In the genomic region with DNA sequence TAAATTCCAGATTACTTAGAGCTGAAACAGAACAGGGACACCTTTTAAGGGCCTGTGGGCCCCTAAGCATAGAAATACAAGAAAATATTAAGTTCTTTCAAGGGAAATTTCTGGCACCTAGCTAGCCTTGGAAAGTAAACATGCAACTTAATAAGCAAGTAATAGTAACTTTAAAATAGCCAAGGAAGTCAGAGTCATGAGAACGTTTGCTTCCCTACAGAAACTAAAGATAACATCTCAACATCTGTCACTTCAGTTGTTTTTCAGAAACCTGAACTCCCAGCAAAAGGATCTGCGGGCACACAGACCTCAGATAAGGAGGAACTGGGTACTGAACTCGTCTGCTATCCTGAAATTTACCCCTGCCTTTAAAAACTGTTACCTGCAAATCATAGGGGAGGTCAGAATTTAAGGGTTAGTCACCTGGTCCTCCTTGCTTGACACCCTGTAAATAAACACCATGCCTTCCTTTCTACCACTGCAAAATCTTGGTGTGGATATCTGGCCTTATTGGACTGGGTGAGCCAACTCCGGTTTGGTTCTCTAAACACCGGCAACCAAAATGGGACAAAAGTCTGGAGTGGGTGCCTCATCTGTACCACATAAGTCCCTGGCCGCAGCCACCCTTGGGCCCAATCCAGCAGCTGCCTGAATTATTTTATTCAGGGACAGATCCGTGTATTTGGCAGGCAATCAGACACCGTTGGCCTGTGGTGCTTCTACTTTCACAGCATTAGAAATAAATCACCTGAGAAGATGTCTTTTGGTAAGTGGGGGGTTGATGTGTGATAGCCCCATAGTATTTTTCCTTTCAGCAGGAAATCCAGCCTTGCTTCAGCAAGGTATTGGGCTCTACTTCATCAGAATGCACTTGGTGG, we compare ENCODE assay signal across 1 cellular context.
TF ChIP-seq lines count a peak whose summit lies in the region.

No MANE protein-coding gene starts in this region.

TF ChIP-seq in K562, 482 proteins besides CTCF, POLR2A, EP300 and RAD21 (continued from another document and continues in another):
- TF ChIP-seq, protein P1, sequence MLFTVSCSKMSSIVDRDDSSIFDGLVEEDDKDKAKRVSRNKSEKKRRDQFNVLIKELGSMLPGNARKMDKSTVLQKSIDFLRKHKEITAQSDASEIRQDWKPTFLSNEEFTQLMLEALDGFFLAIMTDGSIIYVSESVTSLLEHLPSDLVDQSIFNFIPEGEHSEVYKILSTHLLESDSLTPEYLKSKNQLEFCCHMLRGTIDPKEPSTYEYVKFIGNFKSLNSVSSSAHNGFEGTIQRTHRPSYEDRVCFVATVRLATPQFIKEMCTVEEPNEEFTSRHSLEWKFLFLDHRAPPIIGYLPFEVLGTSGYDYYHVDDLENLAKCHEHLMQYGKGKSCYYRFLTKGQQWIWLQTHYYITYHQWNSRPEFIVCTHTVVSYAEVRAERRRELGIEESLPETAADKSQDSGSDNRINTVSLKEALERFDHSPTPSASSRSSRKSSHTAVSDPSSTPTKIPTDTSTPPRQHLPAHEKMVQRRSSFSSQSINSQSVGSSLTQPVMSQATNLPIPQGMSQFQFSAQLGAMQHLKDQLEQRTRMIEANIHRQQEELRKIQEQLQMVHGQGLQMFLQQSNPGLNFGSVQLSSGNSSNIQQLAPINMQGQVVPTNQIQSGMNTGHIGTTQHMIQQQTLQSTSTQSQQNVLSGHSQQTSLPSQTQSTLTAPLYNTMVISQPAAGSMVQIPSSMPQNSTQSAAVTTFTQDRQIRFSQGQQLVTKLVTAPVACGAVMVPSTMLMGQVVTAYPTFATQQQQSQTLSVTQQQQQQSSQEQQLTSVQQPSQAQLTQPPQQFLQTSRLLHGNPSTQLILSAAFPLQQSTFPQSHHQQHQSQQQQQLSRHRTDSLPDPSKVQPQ (CRISPR knock-in tag; IDR thresholded peaks at IDR 0.05; ENCODE audit: borderline replicate concordance): no peak
- TF ChIP-seq KDM1A (IDR thresholded peaks at IDR 0.05) (peak in 1 of 2 experiments; percentile 40; a peak in 1 of 4 replicates), SRF (CRISPR knock-in tag; IDR thresholded peaks at IDR 0.05) (no peak), CXXC5 (CRISPR knock-in tag; IDR thresholded peaks at IDR 0.05) (peak; percentile 53), PREB (CRISPR knock-in tag; IDR thresholded peaks at IDR 0.05) (peak; percentile 89; the same call in 1 of the 2 replicates), SREBF2 (CRISPR knock-in tag; IDR thresholded peaks at IDR 0.05) (no peak), SP1 (CRISPR knock-in tag; IDR thresholded peaks at IDR 0.05) (peak; percentile 58; the same call in 1 of the 2 replicates), ZNF766 (CRISPR knock-in tag; conservative IDR thresholded peaks at IDR 0.05) (peak; percentile 85), PHB2 (IDR thresholded peaks at IDR 0.05; ENCODE audit: low read depth) (0 out of 2 replicates have a peak, but pooled peaks have one; percentile 34), ZNF165 (CRISPR knock-in tag; IDR thresholded peaks at IDR 0.05; ENCODE audit: borderline replicate concordance) (no peak), ELF1 (tag; IDR thresholded peaks at IDR 0.05) (no peak), RBM25 (IDR thresholded peaks at IDR 0.05; ENCODE audit: low read depth, low read length, severe bottlenecking) (no peak), TRIM28 (IDR thresholded peaks at IDR 0.05) (no peak), ZNF174 (CRISPR knock-in tag; IDR thresholded peaks at IDR 0.05) (no peak), FOXA1 (IDR thresholded peaks at IDR 0.05; ENCODE audit: borderline replicate concordance) (no peak), ELF2 (CRISPR knock-in tag; IDR thresholded peaks at IDR 0.05) (no peak), BCL6 (CRISPR knock-in tag; IDR thresholded peaks at IDR 0.05) (no peak), NFIX (CRISPR knock-in tag; IDR thresholded peaks at IDR 0.05; ENCODE audit: low read depth) (no peak), ZNF764 (CRISPR knock-in tag; IDR thresholded peaks at IDR 0.05; ENCODE audit: low read depth) (no peak), ZNF282 (CRISPR knock-in tag; IDR thresholded peaks at IDR 0.05) (no peak), BHLHE40 (IDR thresholded peaks at IDR 0.05; ENCODE audit: low read length) (no peak; the same call in 1 of the 2 replicates), ETV1 (tag; conservative IDR thresholded peaks at IDR 0.05; ENCODE audit: low read depth) (no peak), POLR2B (IDR thresholded peaks at IDR 0.05; ENCODE audit: low read depth, partially characterized antibody) (no peak), HINFP (tag; conservative IDR thresholded peaks at IDR 0.05; ENCODE audit: low read depth) (no peak), NR2C2 (CRISPR knock-in tag; IDR thresholded peaks at IDR 0.05) (no peak), NR2C2 (tag; IDR thresholded peaks at IDR 0.05) (no peak; the same call in 1 of the 2 replicates), MYBL2 (IDR thresholded peaks at IDR 0.05; ENCODE audit: low read depth) (peak; percentile 28; the same call in 1 of the 2 replicates), MYBL2 (CRISPR knock-in tag; IDR thresholded peaks at IDR 0.05; ENCODE audit: borderline replicate concordance) (no peak), GATA2 (CRISPR knock-in tag; IDR thresholded peaks at IDR 0.05) (peak; percentile 86), TGIF2 (CRISPR knock-in tag; IDR thresholded peaks at IDR 0.05) (no peak), ZNF324 (CRISPR knock-in tag; IDR thresholded peaks at IDR 0.05) (no peak), NRF1 (conservative IDR thresholded peaks at IDR 0.05 in 1 of 2, IDR thresholded peaks at IDR 0.05 in 1 of 2) (no peak), HEY1 (CRISPR knock-in tag; IDR thresholded peaks at IDR 0.05; ENCODE audit: borderline replicate concordance) (no peak), FOXM1 (IDR thresholded peaks at IDR 0.05; ENCODE audit: low read depth) (peak; percentile 86), FOXM1 (CRISPR knock-in tag; IDR thresholded peaks at IDR 0.05; ENCODE audit: low read depth) (no peak), ZNF449 (CRISPR knock-in tag; IDR thresholded peaks at IDR 0.05) (no peak), POLR2H (tag; IDR thresholded peaks at IDR 0.05; ENCODE audit: low read depth) (peak; percentile 52; the same call in 1 of the 2 replicates), MCM3 (IDR thresholded peaks at IDR 0.05) (no peak), PTBP1 (IDR thresholded peaks at IDR 0.05; ENCODE audit: low read depth, low read length) (no peak), HIVEP1 (CRISPR knock-in tag; IDR thresholded peaks at IDR 0.05) (no peak), JUND (IDR thresholded peaks at IDR 0.05; ENCODE audit: borderline replicate concordance, low read depth, low read length) (peak; percentile 74; the same call in 1 of the 2 replicates), JUND (tag; IDR thresholded peaks at IDR 0.05; ENCODE audit: borderline replicate concordance, low read depth, low read length) (peak; percentile 65; the same call in 1 of the 3 replicates), MECOM (CRISPR knock-in tag; IDR thresholded peaks at IDR 0.05) (no peak), NCOR1 (IDR thresholded peaks at IDR 0.05) (peak; percentile 82), HDAC3 (IDR thresholded peaks at IDR 0.05; ENCODE audit: borderline replicate concordance, partially characterized antibody) (no peak), KDM5B (IDR thresholded peaks at IDR 0.05; ENCODE audit: insufficient replicate concordance, low read depth, low read length) (no peak), YBX1 (IDR thresholded peaks at IDR 0.05) (no peak), NBN (IDR thresholded peaks at IDR 0.05; ENCODE audit: low read depth) (peak; percentile 82), NCOA4 (IDR thresholded peaks at IDR 0.05; ENCODE audit: partially characterized antibody) (no peak), VEZF1 (CRISPR knock-in tag; IDR thresholded peaks at IDR 0.05) (no peak; the same call in 1 of the 2 replicates)
- TF ChIP-seq, protein P2, sequence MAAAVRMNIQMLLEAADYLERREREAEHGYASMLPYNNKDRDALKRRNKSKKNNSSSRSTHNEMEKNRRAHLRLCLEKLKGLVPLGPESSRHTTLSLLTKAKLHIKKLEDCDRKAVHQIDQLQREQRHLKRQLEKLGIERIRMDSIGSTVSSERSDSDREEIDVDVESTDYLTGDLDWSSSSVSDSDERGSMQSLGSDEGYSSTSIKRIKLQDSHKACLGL (CRISPR knock-in tag; IDR thresholded peaks at IDR 0.05; ENCODE audit: borderline replicate concordance, poor library complexity, severe bottlenecking): no peak
- TF ChIP-seq, protein P3, sequence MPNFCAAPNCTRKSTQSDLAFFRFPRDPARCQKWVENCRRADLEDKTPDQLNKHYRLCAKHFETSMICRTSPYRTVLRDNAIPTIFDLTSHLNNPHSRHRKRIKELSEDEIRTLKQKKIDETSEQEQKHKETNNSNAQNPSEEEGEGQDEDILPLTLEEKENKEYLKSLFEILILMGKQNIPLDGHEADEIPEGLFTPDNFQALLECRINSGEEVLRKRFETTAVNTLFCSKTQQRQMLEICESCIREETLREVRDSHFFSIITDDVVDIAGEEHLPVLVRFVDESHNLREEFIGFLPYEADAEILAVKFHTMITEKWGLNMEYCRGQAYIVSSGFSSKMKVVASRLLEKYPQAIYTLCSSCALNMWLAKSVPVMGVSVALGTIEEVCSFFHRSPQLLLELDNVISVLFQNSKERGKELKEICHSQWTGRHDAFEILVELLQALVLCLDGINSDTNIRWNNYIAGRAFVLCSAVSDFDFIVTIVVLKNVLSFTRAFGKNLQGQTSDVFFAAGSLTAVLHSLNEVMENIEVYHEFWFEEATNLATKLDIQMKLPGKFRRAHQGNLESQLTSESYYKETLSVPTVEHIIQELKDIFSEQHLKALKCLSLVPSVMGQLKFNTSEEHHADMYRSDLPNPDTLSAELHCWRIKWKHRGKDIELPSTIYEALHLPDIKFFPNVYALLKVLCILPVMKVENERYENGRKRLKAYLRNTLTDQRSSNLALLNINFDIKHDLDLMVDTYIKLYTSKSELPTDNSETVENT (CRISPR knock-in tag; IDR thresholded peaks at IDR 0.05): no peak
- TF ChIP-seq, protein P4, sequence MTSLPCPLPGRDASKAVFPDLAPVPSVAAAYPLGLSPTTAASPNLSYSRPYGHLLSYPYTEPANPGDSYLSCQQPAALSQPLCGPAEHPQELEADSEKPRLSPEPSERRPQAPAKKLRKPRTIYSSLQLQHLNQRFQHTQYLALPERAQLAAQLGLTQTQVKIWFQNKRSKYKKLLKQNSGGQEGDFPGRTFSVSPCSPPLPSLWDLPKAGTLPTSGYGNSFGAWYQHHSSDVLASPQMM (CRISPR knock-in tag; IDR thresholded peaks at IDR 0.05): no peak
- TF ChIP-seq, protein P5, sequence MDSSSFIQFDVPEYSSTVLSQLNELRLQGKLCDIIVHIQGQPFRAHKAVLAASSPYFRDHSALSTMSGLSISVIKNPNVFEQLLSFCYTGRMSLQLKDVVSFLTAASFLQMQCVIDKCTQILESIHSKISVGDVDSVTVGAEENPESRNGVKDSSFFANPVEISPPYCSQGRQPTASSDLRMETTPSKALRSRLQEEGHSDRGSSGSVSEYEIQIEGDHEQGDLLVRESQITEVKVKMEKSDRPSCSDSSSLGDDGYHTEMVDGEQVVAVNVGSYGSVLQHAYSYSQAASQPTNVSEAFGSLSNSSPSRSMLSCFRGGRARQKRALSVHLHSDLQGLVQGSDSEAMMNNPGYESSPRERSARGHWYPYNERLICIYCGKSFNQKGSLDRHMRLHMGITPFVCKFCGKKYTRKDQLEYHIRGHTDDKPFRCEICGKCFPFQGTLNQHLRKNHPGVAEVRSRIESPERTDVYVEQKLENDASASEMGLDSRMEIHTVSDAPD (CRISPR knock-in tag; IDR thresholded peaks at IDR 0.05): no peak
- TF ChIP-seq, protein P6, sequence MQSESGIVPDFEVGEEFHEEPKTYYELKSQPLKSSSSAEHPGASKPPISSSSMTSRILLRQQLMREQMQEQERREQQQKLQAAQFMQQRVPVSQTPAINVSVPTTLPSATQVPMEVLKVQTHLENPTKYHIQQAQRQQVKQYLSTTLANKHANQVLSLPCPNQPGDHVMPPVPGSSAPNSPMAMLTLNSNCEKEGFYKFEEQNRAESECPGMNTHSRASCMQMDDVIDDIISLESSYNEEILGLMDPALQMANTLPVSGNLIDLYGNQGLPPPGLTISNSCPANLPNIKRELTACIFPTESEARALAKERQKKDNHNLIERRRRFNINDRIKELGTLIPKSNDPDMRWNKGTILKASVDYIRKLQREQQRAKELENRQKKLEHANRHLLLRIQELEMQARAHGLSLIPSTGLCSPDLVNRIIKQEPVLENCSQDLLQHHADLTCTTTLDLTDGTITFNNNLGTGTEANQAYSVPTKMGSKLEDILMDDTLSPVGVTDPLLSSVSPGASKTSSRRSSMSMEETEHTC (IDR thresholded peaks at IDR 0.05): peak; percentile 71
